13 cellular contexts compared by ENCODE assay signal in genomic region chr10:77195101-77195500, GRCh38.
DNase-seq lines count a peak whose midpoint lies in the region; ATAC-seq and TF ChIP-seq lines count a peak whose summit lies in the region.
"Had no signal": no experiment of that assay in that cellular context is flagged by ENCODE, and none has a peak within 500 bp of the region (broad histone marks: within the 10 kb centered on the region; RNA-seq: fewer than 3 reads in every experiment).

No MANE protein-coding gene starts in this region.

- DNase-seq in HT1080 (ENCODE audit: low read depth): peak; percentile 90
- peak; percentile 94 for DNase-seq in mammary epithelial cell
- DNase-seq in kidney epithelial cell (ENCODE audit: low read depth): peak; percentile 95
- DNase-seq in uterus: peak; percentile 45 to 86
- DNase-seq in endodermal cell: no peak
- DNase-seq in activated CD4-positive, alpha-beta T cell treated with anti-CD3 and anti-CD28 coated beads for 48 hours: no peak
- DNase-seq: midbrain; NCI-H1694; stimulated activated naive CD8-positive, alpha-beta T cell treated with anti-CD3 and anti-CD28 coated beads, Interleukin-15, amount 100 ng/mL, for 72 hours had no signal

- no peak for TF ChIP-seq POLR2A in uterus (IDR thresholded peaks at IDR 0.05)

- ATAC-seq in HG03175 (IDR thresholded peaks at IDR 0.05; ENCODE audit: unreplicated experiment): no peak
- ATAC-seq: HCT116; Right ventricle myocardium inferior; stimulated activated naive CD8-positive, alpha-beta T cell treated with anti-CD3 and anti-CD28 coated beads, Interleukin-15, amount 100 ng/mL, for 72 hours had no signal

- dilution Hi-C loops in mammary epithelial cell (cut with HindIII; ENCODE audit: low sequenced_read_pairs): no loop called here

- no peaks in the 10 kb centered on the region for H3K36me3 Mint-ChIP-seq in endodermal cell (ENCODE audit: low read depth)
- H3K36me3 Mint-ChIP-seq: activated naive CD4-positive, alpha-beta T cell treated with anti-CD3 and anti-CD28 coated beads, Interleukin-2, amount 50 U/mL, for 24 hours had no signal

- CTCF ChIA-PET in mammary epithelial cell (lab: Charles Lee; ENCODE audit: low non-redundant PET): interaction anchor here (1.1 kb wide), 1 partner anchor 21 kb away, joined by 3 read pairs; no protein-coding TSS in a partner anchor

- H3K36me3 ChIP-seq in mammary epithelial cell (ENCODE audit: insufficient read depth, low read length) (no peaks in the 10 kb centered on the region), kidney epithelial cell (ENCODE audit: control insufficient read depth, insufficient read depth, low read length) (no peaks in the 10 kb centered on the region), uterus (no peaks in the 10 kb centered on the region), endodermal cell (ENCODE audit: control insufficient read depth, insufficient read depth, low read length) (no peaks in the 10 kb centered on the region)

- no peaks in the 10 kb centered on the region for H3K27me3 ChIP-seq in mammary epithelial cell (ENCODE audit: insufficient read depth, low read length)
- H3K27me3 ChIP-seq in kidney epithelial cell (ENCODE audit: control insufficient read depth, insufficient read depth, low read length): no peaks in the 10 kb centered on the region
- no peaks in the 10 kb centered on the region for H3K27me3 ChIP-seq in uterus
- no peaks in the 10 kb centered on the region for H3K27me3 ChIP-seq in endodermal cell (ENCODE audit: control insufficient read depth, insufficient read depth, low read length, poor library complexity, severe bottlenecking)

- H2AFZ ChIP-seq in mammary epithelial cell (ENCODE audit: low read depth, low read length): peak overlapping the region; percentile 10

- no peak overlapping the region for H3K27ac Mint-ChIP-seq in endodermal cell
- H3K27ac Mint-ChIP-seq: activated naive CD4-positive, alpha-beta T cell treated with anti-CD3 and anti-CD28 coated beads, Interleukin-2, amount 50 U/mL, for 24 hours; stimulated activated naive CD8-positive, alpha-beta T cell treated with anti-CD3 and anti-CD28 coated beads, Interleukin-15, amount 100 ng/mL, for 72 hours had no signal

- peaks cover 15% of the 10 kb centered on the region for H3K27me3 Mint-ChIP-seq in endodermal cell (ENCODE audit: insufficient read depth)

- H3K27ac ChIP-seq in mammary epithelial cell (ENCODE audit: insufficient read depth, low read depth, low read length) (peak overlapping the region; percentile 48), uterus (peak overlapping the region; percentile 92 to 94), endodermal cell (ENCODE audit: low read depth, low read length) (no peak overlapping the region)

- peak overlapping the region; percentile 7 for H3K4me2 ChIP-seq in mammary epithelial cell (ENCODE audit: insufficient read depth, low read depth, low read length)

- H3K9me3 ChIP-seq in mammary epithelial cell (replicated peaks; ENCODE audit: insufficient read depth, low read length) (no peaks in the 10 kb centered on the region), uterus (no peaks in the 10 kb centered on the region), endodermal cell (ENCODE audit: control insufficient read depth, low read length) (no peaks in the 10 kb centered on the region)

- H3K4me3 Mint-ChIP-seq in endodermal cell: no peak overlapping the region
- H3K4me3 Mint-ChIP-seq: activated naive CD4-positive, alpha-beta T cell treated with anti-CD3 and anti-CD28 coated beads, Interleukin-2, amount 50 U/mL, for 24 hours; stimulated activated naive CD8-positive, alpha-beta T cell treated with anti-CD3 and anti-CD28 coated beads, Interleukin-15, amount 100 ng/mL, for 72 hours had no signal

- H4K20me1 ChIP-seq in mammary epithelial cell (ENCODE audit: insufficient read depth, low read length): no peaks in the 10 kb centered on the region

- in situ Hi-C loops in mammary epithelial cell (cut with MboI; ENCODE audit: low sequenced_read_pairs in 2 of 2): no loop called here

- H3K4me3 ChIP-seq in mammary epithelial cell (replicated peaks in 1 of 3; ENCODE audit: insufficient read depth in 1 of 3, low read depth in 2 of 3, low read length in 3 of 3) (no peak overlapping the region), kidney epithelial cell (ENCODE audit: low read depth, low read length) (no peak overlapping the region), uterus (no peak overlapping the region), endodermal cell (ENCODE audit: low read length) (no peak overlapping the region)

- no peaks in the 10 kb centered on the region for H3K79me2 ChIP-seq in mammary epithelial cell (ENCODE audit: insufficient read depth, low read length)

- H3K4me1 ChIP-seq in mammary epithelial cell (ENCODE audit: insufficient read depth, low read length) (peaks cover 29% of the 10 kb centered on the region), uterus (peaks cover 5 to 11% of the 10 kb centered on the region in 2 donors), endodermal cell (ENCODE audit: control insufficient read depth, insufficient read depth, low read length) (no peaks in the 10 kb centered on the region)

- H3K9ac ChIP-seq in mammary epithelial cell (ENCODE audit: insufficient read depth, low read length) (no peak overlapping the region), endodermal cell (ENCODE audit: extremely low read depth, low read length, poor library complexity, severe bottlenecking) (no peak overlapping the region)

- H3K4me1 Mint-ChIP-seq in endodermal cell: peaks cover 6% of the 10 kb centered on the region
- H3K4me1 Mint-ChIP-seq: activated naive CD4-positive, alpha-beta T cell treated with anti-CD3 and anti-CD28 coated beads, Interleukin-2, amount 50 U/mL, for 24 hours; stimulated activated naive CD8-positive, alpha-beta T cell treated with anti-CD3 and anti-CD28 coated beads, Interleukin-15, amount 100 ng/mL, for 72 hours had no signal

- WGBS in mammary epithelial cell (ENCODE audit: low coverage, missing lambda C conversion rate): 0% methylated on average over 2 of the region's 2 CpGs
- WGBS in endodermal cell (ENCODE audit: insufficient coverage in 1 of 2, insufficient read length in 1 of 2), 2 experiments: 66 to 71% methylated on average over 2 of the region's 2 CpGs

- H3K9me3 Mint-ChIP-seq in endodermal cell: no peaks in the 10 kb centered on the region
- H3K9me3 Mint-ChIP-seq: activated naive CD4-positive, alpha-beta T cell treated with anti-CD3 and anti-CD28 coated beads, Interleukin-2, amount 50 U/mL, for 24 hours; stimulated activated naive CD8-positive, alpha-beta T cell treated with anti-CD3 and anti-CD28 coated beads, Interleukin-15, amount 100 ng/mL, for 72 hours had no signal

- intact Hi-C loops in mammary epithelial cell (cut with micrococcal nuclease) (loop anchor here (1.0 to 10.0 kb wide), 2 partner anchors 31 to 160 kb away; no protein-coding TSS in a partner anchor), uterus (cut with DNase I; ENCODE audit: low total_unique reads) (no loop called here)

- BruUV-seq in mammary epithelial cell (replicated peaks; lab: Mats Ljungman, UMichigan): no TSS peak

- TF ChIP-seq CTCF in mammary epithelial cell (conservative IDR thresholded peaks at IDR 0.05 in 1 of 2, IDR thresholded peaks at IDR 0.05 in 1 of 2; ENCODE audit: extremely low read depth in 1 of 2, insufficient read depth in 1 of 2, low read depth in 1 of 2, low read length in 2 of 2): no peak
- TF ChIP-seq CTCF in kidney epithelial cell (IDR thresholded peaks at IDR 0.05; ENCODE audit: insufficient read depth, low read length, poor library complexity, severe bottlenecking): no peak
- TF ChIP-seq CTCF in uterus (IDR thresholded peaks at IDR 0.05): no peak
- TF ChIP-seq CTCF in endodermal cell (conservative IDR thresholded peaks at IDR 0.05): no peak

Comparison
In these comparisons a context has a peak if more than half of its experiments do, and no peak if none do; other contexts are left out.
1. DNase-seq: peak in HT1080 (single experiment), mammary epithelial cell (single experiment), kidney epithelial cell (single experiment) and uterus (2 of 2); none in endodermal cell (single experiment) and activated CD4-positive, alpha-beta T cell treated with anti-CD3 and anti-CD28 coated beads for 48 hours (single experiment).